ENCODE assay signal across 1 cellular context in genomic region chr7:16657656-16658279, GRCh38.
TF ChIP-seq lines count a peak whose summit lies in the region.

No MANE protein-coding gene starts in this region.

TF ChIP-seq in SK-N-SH, 30 proteins besides CTCF, POLR2A, EP300 and RAD21 (continued from another document):
- TF ChIP-seq, protein P1, sequence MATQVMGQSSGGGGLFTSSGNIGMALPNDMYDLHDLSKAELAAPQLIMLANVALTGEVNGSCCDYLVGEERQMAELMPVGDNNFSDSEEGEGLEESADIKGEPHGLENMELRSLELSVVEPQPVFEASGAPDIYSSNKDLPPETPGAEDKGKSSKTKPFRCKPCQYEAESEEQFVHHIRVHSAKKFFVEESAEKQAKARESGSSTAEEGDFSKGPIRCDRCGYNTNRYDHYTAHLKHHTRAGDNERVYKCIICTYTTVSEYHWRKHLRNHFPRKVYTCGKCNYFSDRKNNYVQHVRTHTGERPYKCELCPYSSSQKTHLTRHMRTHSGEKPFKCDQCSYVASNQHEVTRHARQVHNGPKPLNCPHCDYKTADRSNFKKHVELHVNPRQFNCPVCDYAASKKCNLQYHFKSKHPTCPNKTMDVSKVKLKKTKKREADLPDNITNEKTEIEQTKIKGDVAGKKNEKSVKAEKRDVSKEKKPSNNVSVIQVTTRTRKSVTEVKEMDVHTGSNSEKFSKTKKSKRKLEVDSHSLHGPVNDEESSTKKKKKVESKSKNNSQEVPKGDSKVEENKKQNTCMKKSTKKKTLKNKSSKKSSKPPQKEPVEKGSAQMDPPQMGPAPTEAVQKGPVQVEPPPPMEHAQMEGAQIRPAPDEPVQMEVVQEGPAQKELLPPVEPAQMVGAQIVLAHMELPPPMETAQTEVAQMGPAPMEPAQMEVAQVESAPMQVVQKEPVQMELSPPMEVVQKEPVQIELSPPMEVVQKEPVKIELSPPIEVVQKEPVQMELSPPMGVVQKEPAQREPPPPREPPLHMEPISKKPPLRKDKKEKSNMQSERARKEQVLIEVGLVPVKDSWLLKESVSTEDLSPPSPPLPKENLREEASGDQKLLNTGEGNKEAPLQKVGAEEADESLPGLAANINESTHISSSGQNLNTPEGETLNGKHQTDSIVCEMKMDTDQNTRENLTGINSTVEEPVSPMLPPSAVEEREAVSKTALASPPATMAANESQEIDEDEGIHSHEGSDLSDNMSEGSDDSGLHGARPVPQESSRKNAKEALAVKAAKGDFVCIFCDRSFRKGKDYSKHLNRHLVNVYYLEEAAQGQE (IDR thresholded peaks at IDR 0.05; ENCODE audit: low read depth, low read length) = no peak
- TF ChIP-seq, protein P2, sequence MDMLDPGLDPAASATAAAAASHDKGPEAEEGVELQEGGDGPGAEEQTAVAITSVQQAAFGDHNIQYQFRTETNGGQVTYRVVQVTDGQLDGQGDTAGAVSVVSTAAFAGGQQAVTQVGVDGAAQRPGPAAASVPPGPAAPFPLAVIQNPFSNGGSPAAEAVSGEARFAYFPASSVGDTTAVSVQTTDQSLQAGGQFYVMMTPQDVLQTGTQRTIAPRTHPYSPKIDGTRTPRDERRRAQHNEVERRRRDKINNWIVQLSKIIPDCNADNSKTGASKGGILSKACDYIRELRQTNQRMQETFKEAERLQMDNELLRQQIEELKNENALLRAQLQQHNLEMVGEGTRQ (IDR thresholded peaks at IDR 0.05; ENCODE audit: borderline replicate concordance, low read depth, low read length) = no peak
- TF ChIP-seq POLR2AphosphoS5 (IDR thresholded peaks at IDR 0.05; ENCODE audit: low read depth, low read length) = no peak
- TF ChIP-seq GABPA (IDR thresholded peaks at IDR 0.05; ENCODE audit: low read depth) = no peak
- TF ChIP-seq RCOR1 (IDR thresholded peaks at IDR 0.05; ENCODE audit: low read length) = no peak
- TF ChIP-seq TCF12 (IDR thresholded peaks at IDR 0.05) = peak; percentile 80
- no peak for TF ChIP-seq MXI1 (IDR thresholded peaks at IDR 0.05; ENCODE audit: low read depth, low read length)
- TF ChIP-seq RFX5 (IDR thresholded peaks at IDR 0.05; ENCODE audit: low read length) = no peak
- TF ChIP-seq, protein P3, sequence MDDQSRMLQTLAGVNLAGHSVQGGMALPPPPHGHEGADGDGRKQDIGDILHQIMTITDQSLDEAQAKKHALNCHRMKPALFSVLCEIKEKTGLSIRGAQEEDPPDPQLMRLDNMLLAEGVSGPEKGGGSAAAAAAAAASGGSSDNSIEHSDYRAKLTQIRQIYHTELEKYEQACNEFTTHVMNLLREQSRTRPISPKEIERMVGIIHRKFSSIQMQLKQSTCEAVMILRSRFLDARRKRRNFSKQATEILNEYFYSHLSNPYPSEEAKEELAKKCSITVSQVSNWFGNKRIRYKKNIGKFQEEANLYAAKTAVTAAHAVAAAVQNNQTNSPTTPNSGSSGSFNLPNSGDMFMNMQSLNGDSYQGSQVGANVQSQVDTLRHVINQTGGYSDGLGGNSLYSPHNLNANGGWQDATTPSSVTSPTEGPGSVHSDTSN (IDR thresholded peaks at IDR 0.05) = peak; percentile 52; the same call in 1 of the 2 replicates
- TF ChIP-seq RXRA (IDR thresholded peaks at IDR 0.05; ENCODE audit: borderline replicate concordance, low read depth) = peak; percentile 36; the same call in 1 of the 2 replicates
- no peak for TF ChIP-seq NRF1 (IDR thresholded peaks at IDR 0.05; ENCODE audit: low read depth, low read length)
- no peak for TF ChIP-seq FOXM1 (IDR thresholded peaks at IDR 0.05; ENCODE audit: low read depth)
- no peak for TF ChIP-seq FOXJ3 (CRISPR knock-in tag; IDR thresholded peaks at IDR 0.05)
- TF ChIP-seq GATA2 (CRISPR knock-in tag; IDR thresholded peaks at IDR 0.05) = no peak
- TF ChIP-seq SIN3A (IDR thresholded peaks at IDR 0.05; ENCODE audit: borderline replicate concordance, low read depth, low read length) = no peak
- TF ChIP-seq, protein P4, sequence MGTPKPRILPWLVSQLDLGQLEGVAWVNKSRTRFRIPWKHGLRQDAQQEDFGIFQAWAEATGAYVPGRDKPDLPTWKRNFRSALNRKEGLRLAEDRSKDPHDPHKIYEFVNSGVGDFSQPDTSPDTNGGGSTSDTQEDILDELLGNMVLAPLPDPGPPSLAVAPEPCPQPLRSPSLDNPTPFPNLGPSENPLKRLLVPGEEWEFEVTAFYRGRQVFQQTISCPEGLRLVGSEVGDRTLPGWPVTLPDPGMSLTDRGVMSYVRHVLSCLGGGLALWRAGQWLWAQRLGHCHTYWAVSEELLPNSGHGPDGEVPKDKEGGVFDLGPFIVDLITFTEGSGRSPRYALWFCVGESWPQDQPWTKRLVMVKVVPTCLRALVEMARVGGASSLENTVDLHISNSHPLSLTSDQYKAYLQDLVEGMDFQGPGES (IDR thresholded peaks at IDR 0.05; ENCODE audit: low read depth, low read length) = no peak
- TF ChIP-seq, protein P5, sequence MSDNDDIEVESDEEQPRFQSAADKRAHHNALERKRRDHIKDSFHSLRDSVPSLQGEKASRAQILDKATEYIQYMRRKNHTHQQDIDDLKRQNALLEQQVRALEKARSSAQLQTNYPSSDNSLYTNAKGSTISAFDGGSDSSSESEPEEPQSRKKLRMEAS (IDR thresholded peaks at IDR 0.05; ENCODE audit: low read depth) = 0 out of 2 replicates have a peak, but pooled peaks have one; percentile 47
